1 cellular context compared by ENCODE assay signal in genomic region chr1:16055613-16056520, GRCh38.
A peak's percentile ranks its signal among the peaks of the same experiment; 100 is the strongest.
TF ChIP-seq lines count a peak whose summit lies in the region.

No MANE protein-coding gene starts in this region.

TF ChIP-seq in K562, 482 proteins besides CTCF, POLR2A, EP300 and RAD21 (continued from another document and continues in another):
- no peak for TF ChIP-seq ZNF655 (CRISPR knock-in tag; IDR thresholded peaks at IDR 0.05)
- TF ChIP-seq TFE3 (CRISPR knock-in tag; IDR thresholded peaks at IDR 0.05) = no peak
- TF ChIP-seq DMBX1 (CRISPR knock-in tag; IDR thresholded peaks at IDR 0.05; ENCODE audit: borderline replicate concordance) = no peak
- TF ChIP-seq ARNT (IDR thresholded peaks at IDR 0.05) = no peak; a peak in 1 of 4 replicates
- 0 out of 2 replicates have a peak, but pooled peaks have one; percentile 18 for TF ChIP-seq MXI1 (IDR thresholded peaks at IDR 0.05; ENCODE audit: low read depth, low read length)
- 0 out of 2 replicates have a peak, but pooled peaks have one; percentile 16 for TF ChIP-seq SPI1 (IDR thresholded peaks at IDR 0.05; ENCODE audit: borderline replicate concordance, low read depth, low read length)
- peak; percentile 47 for TF ChIP-seq RBBP5 (IDR thresholded peaks at IDR 0.05; ENCODE audit: borderline replicate concordance, insufficient read depth, low read length, poor library complexity, severe bottlenecking)
- TF ChIP-seq NUFIP1 (IDR thresholded peaks at IDR 0.05; ENCODE audit: partially characterized antibody) = no peak
- peak; percentile 72 for TF ChIP-seq HDAC2 (IDR thresholded peaks at IDR 0.05)
- TF ChIP-seq CLOCK (CRISPR knock-in tag; IDR thresholded peaks at IDR 0.05; ENCODE audit: borderline replicate concordance) = no peak
- TF ChIP-seq BRD9 (IDR thresholded peaks at IDR 0.05; ENCODE audit: low read depth, partially characterized antibody) = peak; percentile 91
- TF ChIP-seq ZFX (CRISPR knock-in tag; IDR thresholded peaks at IDR 0.05) = no peak
- TF ChIP-seq NCOR1 (IDR thresholded peaks at IDR 0.05) = no peak
- TF ChIP-seq MAFF (IDR thresholded peaks at IDR 0.05; ENCODE audit: low read length) = no peak
- TF ChIP-seq ZNF436 (CRISPR knock-in tag; IDR thresholded peaks at IDR 0.05) = no peak
- peak; percentile 87 for TF ChIP-seq MEF2A (IDR thresholded peaks at IDR 0.05; ENCODE audit: control insufficient read depth, low read depth, low read length)
- TF ChIP-seq ZNF431 (CRISPR knock-in tag; IDR thresholded peaks at IDR 0.05) = peak; percentile 49; the same call in 1 of the 2 replicates
- peak; percentile 12; the same call in 1 of the 2 replicates for TF ChIP-seq RUNX1 (IDR thresholded peaks at IDR 0.05; ENCODE audit: low read depth)
- TF ChIP-seq POLR2H (tag; IDR thresholded peaks at IDR 0.05; ENCODE audit: low read depth) = no peak
- no peak for TF ChIP-seq FOXJ2 (tag; IDR thresholded peaks at IDR 0.05)
- no peak for TF ChIP-seq DLX4 (CRISPR knock-in tag; IDR thresholded peaks at IDR 0.05)
- TF ChIP-seq RCOR1 (IDR thresholded peaks at IDR 0.05; ENCODE audit: borderline replicate concordance in 1 of 2, low read depth in 2 of 2, low read length in 2 of 2) = peak; percentile 13 to 71; a peak in 1 of 4 replicates
- no peak for TF ChIP-seq MCM3 (IDR thresholded peaks at IDR 0.05)
- 0 out of 4 replicates have a peak, but pooled peaks of 1 of the 2 experiments have one; percentile 23 for TF ChIP-seq MLLT1 (IDR thresholded peaks at IDR 0.05)
- no peak for TF ChIP-seq MBD1 (CRISPR knock-in tag; IDR thresholded peaks at IDR 0.05)
- TF ChIP-seq BCLAF1 (IDR thresholded peaks at IDR 0.05; ENCODE audit: borderline replicate concordance in 1 of 2, control insufficient read depth in 1 of 2, low read depth in 2 of 2, low read length in 1 of 2) = no peak
- TF ChIP-seq SFPQ (IDR thresholded peaks at IDR 0.05; ENCODE audit: low read depth, low read length) = no peak
- TF ChIP-seq ZEB2 (IDR thresholded peaks at IDR 0.05) = 0 out of 2 replicates have a peak, but pooled peaks have one; percentile 63
- peak; percentile 55; the same call in 1 of the 2 replicates for TF ChIP-seq ZNF740 (CRISPR knock-in tag; IDR thresholded peaks at IDR 0.05)
- no peak for TF ChIP-seq ZNF740 (tag; IDR thresholded peaks at IDR 0.05)
- TF ChIP-seq TCF15 (CRISPR knock-in tag; IDR thresholded peaks at IDR 0.05) = 0 out of 2 replicates have a peak, but pooled peaks have one; percentile 51
- 0 out of 2 replicates have a peak, but pooled peaks have one; percentile 57 for TF ChIP-seq ZBTB9 (CRISPR knock-in tag; IDR thresholded peaks at IDR 0.05)
- no peak for TF ChIP-seq ZSCAN32 (CRISPR knock-in tag; IDR thresholded peaks at IDR 0.05)
- no peak for TF ChIP-seq SIX5 (IDR thresholded peaks at IDR 0.05; ENCODE audit: borderline replicate concordance in 1 of 2, insufficient read depth in 1 of 2, low read depth in 1 of 2, low read length in 2 of 2)
- no peak for TF ChIP-seq ZBTB12 (CRISPR knock-in tag; IDR thresholded peaks at IDR 0.05)
- no peak for TF ChIP-seq SETDB1 (IDR thresholded peaks at IDR 0.05; ENCODE audit: low read length)
- no peak for TF ChIP-seq TAF9B (IDR thresholded peaks at IDR 0.05; ENCODE audit: partially characterized antibody)
- peak; percentile 74 to 77 for TF ChIP-seq MAZ (CRISPR knock-in tag; conservative IDR thresholded peaks at IDR 0.05 in 1 of 2, IDR thresholded peaks at IDR 0.05 in 1 of 2)
- peak; percentile 68 for TF ChIP-seq DPF2 (IDR thresholded peaks at IDR 0.05)
- peak; percentile 85 for TF ChIP-seq SMARCA5 (IDR thresholded peaks at IDR 0.05)
